ENCODE assay signal across 8 cellular contexts in the genomic region with DNA sequence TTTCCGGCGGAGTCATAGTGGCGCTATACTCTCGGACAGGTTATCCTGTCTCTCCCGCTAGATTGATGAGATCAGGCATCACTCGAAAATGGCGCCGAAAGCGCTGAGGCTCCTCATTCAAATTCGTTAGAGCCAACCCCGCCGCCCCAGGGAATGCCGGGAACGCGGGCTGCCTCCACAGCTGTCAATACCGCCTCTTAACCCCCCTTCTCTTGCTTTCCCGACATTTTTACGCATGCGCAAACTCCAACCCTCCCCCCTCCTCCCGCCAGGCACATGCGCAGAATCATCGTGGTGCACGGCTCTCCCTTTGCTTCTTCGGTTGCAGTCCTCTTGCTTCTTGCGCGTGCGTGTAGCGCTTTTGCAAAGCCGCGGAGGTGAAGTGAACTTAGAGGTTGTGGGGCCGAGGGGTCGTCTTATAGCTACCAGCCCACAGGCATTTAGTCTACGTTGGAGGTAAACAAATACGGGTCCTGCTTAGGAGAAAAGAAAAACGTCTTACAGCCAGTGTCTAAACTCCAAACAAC.
DNase-seq lines count a peak whose midpoint lies in the region; ATAC-seq, FAIRE-seq and TF ChIP-seq lines count a peak whose summit lies in the region.

No MANE protein-coding gene starts in this region.

- TF ChIP-seq POLR2A in endothelial cell of umbilical vein (IDR thresholded peaks at IDR 0.05; ENCODE audit: low read depth, low read length) = peak; percentile 30

- H3K79me2 ChIP-seq in OCI-LY1 (ENCODE audit: insufficient read depth, low read length) (peaks cover 81% of the 10 kb centered on the region), endothelial cell of umbilical vein (ENCODE audit: control insufficient read depth, insufficient read depth, low read length) (peaks cover 80% of the 10 kb centered on the region)

- CTCF ChIA-PET in endothelial cell of umbilical vein (lab: Charles Lee) = interaction anchor here (1.3 to 11.4 kb wide), 11 partner anchors 12 to 987 kb away, joined by 3 to 133 read pairs (median 22); partner anchors contain the start of genes SPRYD7 and TRIM13

- BruUV-seq in endothelial cell of umbilical vein (replicated peaks; lab: Mats Ljungman, UMichigan) = no TSS peak

- H2AFZ ChIP-seq in OCI-LY1 (ENCODE audit: low read length) (no peak overlapping the region), endothelial cell of umbilical vein (ENCODE audit: low read depth, low read length) (peak overlapping the region; percentile 90)

- no peaks in the 10 kb centered on the region for H3K36me3 Mint-ChIP-seq in mesothelial cell of epicardium

- H4K20me1 ChIP-seq in OCI-LY1 (ENCODE audit: insufficient read depth, low read length) (no peaks in the 10 kb centered on the region), endothelial cell of umbilical vein (replicated peaks; ENCODE audit: control insufficient read depth, extremely low read depth, insufficient read depth, low read length) (no peaks in the 10 kb centered on the region)

- peak overlapping the region; percentile 100 for H3K4me3 Mint-ChIP-seq in mesothelial cell of epicardium

- peak overlapping the region; percentile 95 for H3K27ac ChIP-seq in OCI-LY1 (ENCODE audit: low read depth, low read length, poor library complexity, severe bottlenecking)
- peak overlapping the region; percentile 88 for H3K27ac ChIP-seq in endothelial cell of umbilical vein (ENCODE audit: insufficient read depth, low read depth, low read length)

- dilution Hi-C loops in endothelial cell of umbilical vein (cut with MboI; ENCODE audit: extremely low pct_ligation_motif_present, low sequenced_read_pairs) = no loop called here

- H3K27me3 ChIP-seq in OCI-LY1 (ENCODE audit: insufficient read depth, low read length) (no peaks in the 10 kb centered on the region), endothelial cell of umbilical vein (ENCODE audit: control insufficient read depth in 2 of 2, insufficient read depth in 2 of 2, low read length in 2 of 2) (no peaks in the 10 kb centered on the region)

- H3K27ac Mint-ChIP-seq in mesothelial cell of epicardium = peak overlapping the region; percentile 96

- H3K4me2 ChIP-seq in OCI-LY1 (ENCODE audit: low read length) (peak overlapping the region; percentile 89), endothelial cell of umbilical vein (ENCODE audit: insufficient read depth, low read length) (peak overlapping the region; percentile 92)

- peaks cover 7% of the 10 kb centered on the region; the same call in 1 of the 2 replicates for H3F3A ChIP-seq in OCI-LY1 (ENCODE audit: insufficient read depth, low read length)

- TF ChIP-seq CTCF in OCI-LY1 (IDR thresholded peaks at IDR 0.05; ENCODE audit: low read length) (no peak), endothelial cell of umbilical vein (IDR thresholded peaks at IDR 0.05; ENCODE audit: extremely low read depth in 1 of 2, insufficient read depth in 1 of 2, low read depth in 1 of 2, low read length in 2 of 2) (no peak), mesothelial cell of epicardium (IDR thresholded peaks at IDR 0.05; ENCODE audit: unreplicated experiment) (no peak)

- H3K9ac ChIP-seq in OCI-LY1 (ENCODE audit: low read length) (peak overlapping the region; percentile 100), endothelial cell of umbilical vein (replicated peaks; ENCODE audit: extremely low read depth, insufficient read depth, low read length) (peak overlapping the region; percentile 97)

- no peaks in the 10 kb centered on the region for H3K9me3 Mint-ChIP-seq in mesothelial cell of epicardium

- peaks cover 18% of the 10 kb centered on the region for H3K4me1 Mint-ChIP-seq in mesothelial cell of epicardium

- H3K9me1 ChIP-seq in endothelial cell of umbilical vein (replicated peaks; ENCODE audit: control insufficient read depth, extremely low read depth, insufficient read depth, low read length) = no peaks in the 10 kb centered on the region

- ATAC-seq in GM21526 (IDR thresholded peaks at IDR 0.05; ENCODE audit: low FRiP score, unreplicated experiment) = peak; percentile 64

- H3K27me3 Mint-ChIP-seq in mesothelial cell of epicardium (ENCODE audit: low read depth) = no peaks in the 10 kb centered on the region

- peaks cover 46% of the 10 kb centered on the region for H3K4me1 ChIP-seq in OCI-LY1 (ENCODE audit: insufficient read depth, low read length, severe bottlenecking)
- peaks cover 27% of the 10 kb centered on the region for H3K4me1 ChIP-seq in endothelial cell of umbilical vein (ENCODE audit: control insufficient read depth, extremely low read depth, insufficient read depth, low read length)

- H3K9me3 ChIP-seq in OCI-LY1 (ENCODE audit: low read length) = no peaks in the 10 kb centered on the region
- no peaks in the 10 kb centered on the region for H3K9me3 ChIP-seq in endothelial cell of umbilical vein (replicated peaks; ENCODE audit: control insufficient read depth, insufficient read depth, low read length)

- peak; percentile 98 for DNase-seq in DMS 273 (lab: John Stamatoyannopoulos, UW; ENCODE audit: unreplicated experiment)
- peak; percentile 75 for DNase-seq in HuH-7 (ENCODE audit: low spot score)
- DNase-seq in activated T-cell treated with anti-CD3 and anti-CD28 coated beads for 1 hour (ENCODE audit: low read depth) = peak; percentile 97
- DNase-seq in endothelial cell of umbilical vein (ENCODE audit: low read depth, low spot score) = peak; percentile 100
- peak; percentile 96 to 99 for DNase-seq in mesothelial cell of epicardium (ENCODE audit: low spot score in 2 of 2, unreplicated experiment in 2 of 2)
- peak; percentile 97 to 98 for DNase-seq in stimulated activated CD8-positive, alpha-beta memory T cell treated with anti-CD3 and anti-CD28 coated beads, Interleukin-15, amount 100 ng/mL, for 4 hours (ENCODE audit: low read depth in 2 of 2)

- POLR2A ChIA-PET in endothelial cell of umbilical vein (lab: Charles Lee) = interaction anchor here (0.6 kb wide), 1 partner anchor 43 kb away, joined by 4 read pairs; no protein-coding TSS in a partner anchor

- no peaks in the 10 kb centered on the region for H3K9me2 ChIP-seq in OCI-LY1 (ENCODE audit: low read depth, low read length)

- intact Hi-C loops in endothelial cell of umbilical vein (cut with micrococcal nuclease) = loop anchor here (1.0 to 10.0 kb wide), 8 partner anchors 42 to 603 kb away; partner anchors contain the start of gene TRIM13

- peak; percentile 93 for FAIRE-seq in endothelial cell of umbilical vein (lab: Jason Lieb, UNC)

- H3K4me3 ChIP-seq in OCI-LY1 (ENCODE audit: low read depth, low read length, poor library complexity, severe bottlenecking) (peak overlapping the region; percentile 95), endothelial cell of umbilical vein (replicated peaks in 1 of 3; ENCODE audit: insufficient read depth in 1 of 3, low read depth in 1 of 3, low read length in 3 of 3) (peak overlapping the region; percentile 86 to 99 (median 95))

- H3K36me3 ChIP-seq in OCI-LY1 (ENCODE audit: insufficient read depth, low read length) (peaks cover 47% of the 10 kb centered on the region), endothelial cell of umbilical vein (ENCODE audit: control insufficient read depth in 2 of 2, extremely low read depth in 1 of 2, insufficient read depth in 2 of 2, low read length in 2 of 2) (no peaks in the 10 kb centered on the region)

TF ChIP-seq in endothelial cell of umbilical vein, 7 proteins besides CTCF, POLR2A, EP300 and RAD21:
- TF ChIP-seq POLR2AphosphoS5 (IDR thresholded peaks at IDR 0.05; ENCODE audit: insufficient read depth, low read depth, low read length) (peak; percentile 43), EZH2 (IDR thresholded peaks at IDR 0.05; ENCODE audit: borderline replicate concordance, low read depth, low read length, severe bottlenecking) (no peak), MYC (IDR thresholded peaks at IDR 0.05; ENCODE audit: low read depth, low read length) (no peak), MAX (IDR thresholded peaks at IDR 0.05; ENCODE audit: insufficient read depth, insufficient read length) (peak; percentile 16), GATA2 (IDR thresholded peaks at IDR 0.05; ENCODE audit: insufficient read depth, insufficient read length, low read depth, low read length) (no peak)

Comparison
In these comparisons a context has a peak if more than half of its experiments do, and no peak if none do; other contexts are left out.
1. Peak in every context shown above with its lines: DNase-seq, ATAC-seq, H3K4me3 ChIP-seq and H3K27ac ChIP-seq.